22 cellular contexts compared by ENCODE assay signal in genomic region chr16:18797746-18798145, GRCh38. TPM values are rescaled to one million over a fixed set of nuclear protein-coding genes. Genes with fewer than 3 reads are reported as not detected.
A peak's percentile ranks its signal among the peaks of the same experiment; 100 is the strongest.
DNase-seq lines count a peak whose midpoint lies in the region; ATAC-seq and TF ChIP-seq lines count a peak whose summit lies in the region.
"Had no signal": no experiment of that assay in that cellular context is flagged by ENCODE, and none has a peak within 500 bp of the region (broad histone marks: within the 10 kb centered on the region; RNA-seq: fewer than 3 reads in every experiment).

No MANE protein-coding gene starts in this region.

- DNase-seq in CD4-positive, CD25-positive, alpha-beta regulatory T cell: no peak
- DNase-seq in HFFc6: no peak
- DNase-seq in activated T-helper 2 cell treated with anti-CD3 and anti-CD28 coated beads, Interferon-gamma antibody, Interleukin-2, Interleukin-4, amounts not matched to agents 10 μg/mL and 5 μg/mL and 100 μg/mL, durations not matched to agents 14 hours and 24 hours and 36 hours (ENCODE audit: low spot score): no peak
- no peak for DNase-seq in neural progenitor cell (ENCODE audit: low spot score)
- DNase-seq in GF-D8 (lab: John Stamatoyannopoulos, UW): no peak
- DNase-seq in OCI-M1 (lab: John Stamatoyannopoulos, UW): no peak
- DNase-seq: activated CD4-positive, CD25-positive, alpha-beta regulatory T cell treated with anti-CD3 and anti-CD28 coated beads, Interleukin-2, amount 50 U/mL, for 72 hours; activated naive CD8-positive, alpha-beta T cell treated with anti-CD3 and anti-CD28 coated beads, Interleukin-2, amount 50 U/mL, for 24 hours; brain microvascular endothelial cell; COR-L47; HCEC 1CT; left ventricle myocardium inferior; mucosa of descending colon; NCI-H1436 treated with DMSO at 0.1 percent for 48 hours; NCI-H748 treated with DMSO at 0.1 percent for 48 hours; SIG-M5; stimulated activated CD4-positive, alpha-beta T cell treated with anti-CD3 and anti-CD28 coated beads, Interleukin-12 subunit alpha, Interleukin-12 subunit beta, amount 100 ng/mL, for 4 hours; stomach; T1000; upper lobe of left lung had no signal

- H3K4me1 Mint-ChIP-seq in CD4-positive, CD25-positive, alpha-beta regulatory T cell: peaks cover 24 to 54% (median 41%) of the 10 kb centered on the region in 4 donors
- H3K4me1 Mint-ChIP-seq in HFFc6 (ENCODE audit: low read depth) (peaks cover 52% of the 10 kb centered on the region), neural progenitor cell (peaks cover 34% of the 10 kb centered on the region)
- peaks cover 40% of the 10 kb centered on the region for H3K4me1 Mint-ChIP-seq in activated T-helper 2 cell treated with anti-CD3 and anti-CD28 coated beads, Interferon-gamma antibody, Interleukin-2, Interleukin-4, amounts not matched to agents 10 μg/mL and 5 μg/mL and 100 μg/mL, durations not matched to agents 14 hours and 24 hours and 36 hours (ENCODE audit: low read depth)

- peaks cover 60% of the 10 kb centered on the region for H4K20me1 ChIP-seq in neural progenitor cell (ENCODE audit: low read depth)

- H3K9me3 Mint-ChIP-seq in CD4-positive, CD25-positive, alpha-beta regulatory T cell: no peaks in the 10 kb centered on the region
- H3K9me3 Mint-ChIP-seq in HFFc6 (peaks cover 8% of the 10 kb centered on the region), neural progenitor cell (no peaks in the 10 kb centered on the region)
- H3K9me3 Mint-ChIP-seq in activated T-helper 2 cell treated with anti-CD3 and anti-CD28 coated beads, Interferon-gamma antibody, Interleukin-2, Interleukin-4, amounts not matched to agents 10 μg/mL and 5 μg/mL and 100 μg/mL, durations not matched to agents 14 hours and 24 hours and 36 hours: no peaks in the 10 kb centered on the region
- H3K9me3 Mint-ChIP-seq: activated naive CD8-positive, alpha-beta T cell treated with anti-CD3 and anti-CD28 coated beads, Interleukin-2, amount 50 U/mL, for 24 hours had no signal

- peak overlapping the region in 1 of 4 donors; percentile 77 for H3K4me3 Mint-ChIP-seq in CD4-positive, CD25-positive, alpha-beta regulatory T cell
- H3K4me3 Mint-ChIP-seq in HFFc6 (peak overlapping the region; percentile 97; the same call in 1 of the 2 replicates), neural progenitor cell (no peak overlapping the region)
- H3K4me3 Mint-ChIP-seq in activated T-helper 2 cell treated with anti-CD3 and anti-CD28 coated beads, Interferon-gamma antibody, Interleukin-2, Interleukin-4, amounts not matched to agents 10 μg/mL and 5 μg/mL and 100 μg/mL, durations not matched to agents 14 hours and 24 hours and 36 hours (ENCODE audit: low read depth): no peak overlapping the region
- H3K4me3 Mint-ChIP-seq: activated naive CD8-positive, alpha-beta T cell treated with anti-CD3 and anti-CD28 coated beads, Interleukin-2, amount 50 U/mL, for 24 hours had no signal

- peak overlapping the region; percentile 92 for H3K4me2 ChIP-seq in neural progenitor cell

- no peaks in the 10 kb centered on the region for H3K27me3 Mint-ChIP-seq in CD4-positive, CD25-positive, alpha-beta regulatory T cell
- H3K27me3 Mint-ChIP-seq in HFFc6 (ENCODE audit: insufficient read depth): peaks cover 16% of the 10 kb centered on the region
- H3K27me3 Mint-ChIP-seq in activated T-helper 2 cell treated with anti-CD3 and anti-CD28 coated beads, Interferon-gamma antibody, Interleukin-2, Interleukin-4, amounts not matched to agents 10 μg/mL and 5 μg/mL and 100 μg/mL, durations not matched to agents 14 hours and 24 hours and 36 hours (ENCODE audit: low read depth): no peaks in the 10 kb centered on the region
- H3K27me3 Mint-ChIP-seq in neural progenitor cell (ENCODE audit: insufficient read depth, low read depth): peaks cover 6% of the 10 kb centered on the region

- no peaks in the 10 kb centered on the region for H3K9me3 ChIP-seq in CD4-positive, CD25-positive, alpha-beta regulatory T cell (ENCODE audit: control insufficient read depth in 2 of 2, low read length in 2 of 2)
- H3K9me3 ChIP-seq in neural progenitor cell (ENCODE audit: low read depth): no peaks in the 10 kb centered on the region
- H3K9me3 ChIP-seq: left ventricle myocardium inferior, mucosa of descending colon, stomach, upper lobe of left lung had no signal

- H3K27ac Mint-ChIP-seq in CD4-positive, CD25-positive, alpha-beta regulatory T cell: peak overlapping the region in 1 of 3 donors; percentile 0
- H3K27ac Mint-ChIP-seq in HFFc6 (no peak overlapping the region), neural progenitor cell (no peak overlapping the region)
- H3K27ac Mint-ChIP-seq in activated T-helper 2 cell treated with anti-CD3 and anti-CD28 coated beads, Interferon-gamma antibody, Interleukin-2, Interleukin-4, amounts not matched to agents 10 μg/mL and 5 μg/mL and 100 μg/mL, durations not matched to agents 14 hours and 24 hours and 36 hours: peak overlapping the region; percentile 65
- H3K27ac Mint-ChIP-seq: activated naive CD8-positive, alpha-beta T cell treated with anti-CD3 and anti-CD28 coated beads, Interleukin-2, amount 50 U/mL, for 24 hours had no signal

- no peak overlapping the region for H3K27ac ChIP-seq in CD4-positive, CD25-positive, alpha-beta regulatory T cell (ENCODE audit: insufficient read depth, low read length, poor library complexity, severe bottlenecking)
- H3K27ac ChIP-seq in neural progenitor cell: no peak overlapping the region
- H3K27ac ChIP-seq: brain microvascular endothelial cell, coronary artery, left ventricle myocardium inferior, stomach, upper lobe of left lung had no signal

- H3K4me3 ChIP-seq in CD4-positive, CD25-positive, alpha-beta regulatory T cell (ENCODE audit: low read depth, low read length): peak overlapping the region; percentile 16
- peak overlapping the region; percentile 78 for H3K4me3 ChIP-seq in neural progenitor cell
- H3K4me3 ChIP-seq: coronary artery, left ventricle myocardium inferior, mucosa of descending colon, stomach, upper lobe of left lung had no signal

- peaks cover 43% of the 10 kb centered on the region for H3K4me1 ChIP-seq in CD4-positive, CD25-positive, alpha-beta regulatory T cell (ENCODE audit: control insufficient read depth, insufficient read depth, low read length, poor library complexity, severe bottlenecking)
- peaks cover 25% of the 10 kb centered on the region for H3K4me1 ChIP-seq in neural progenitor cell

- peaks cover 43% of the 10 kb centered on the region for H3K36me3 ChIP-seq in CD4-positive, CD25-positive, alpha-beta regulatory T cell (ENCODE audit: control insufficient read depth, insufficient read depth, low read length)
- peaks cover 37% of the 10 kb centered on the region for H3K36me3 ChIP-seq in neural progenitor cell

- H3K27me3 ChIP-seq in CD4-positive, CD25-positive, alpha-beta regulatory T cell (ENCODE audit: control insufficient read depth, insufficient read depth, low read length): no peaks in the 10 kb centered on the region
- H3K27me3 ChIP-seq in neural progenitor cell: no peaks in the 10 kb centered on the region
- H3K27me3 ChIP-seq: brain microvascular endothelial cell, stomach, upper lobe of left lung had no signal

- intact Hi-C loops in activated T-helper 2 cell treated with anti-CD3 and anti-CD28 coated beads, Interferon-gamma antibody, Interleukin-2, Interleukin-4, amounts not matched to agents 10 μg/mL and 5 μg/mL and 100 μg/mL, durations not matched to agents 14 hours and 24 hours and 36 hours (cut with micrococcal nuclease): no loop called here

- H3K36me3 Mint-ChIP-seq in CD4-positive, CD25-positive, alpha-beta regulatory T cell: peaks cover 29% of the 10 kb centered on the region
- peaks cover 63% of the 10 kb centered on the region for H3K36me3 Mint-ChIP-seq in HFFc6 (ENCODE audit: low read depth)
- H3K36me3 Mint-ChIP-seq in activated T-helper 2 cell treated with anti-CD3 and anti-CD28 coated beads, Interferon-gamma antibody, Interleukin-2, Interleukin-4, amounts not matched to agents 10 μg/mL and 5 μg/mL and 100 μg/mL, durations not matched to agents 14 hours and 24 hours and 36 hours (ENCODE audit: low read depth): peaks cover 78% of the 10 kb centered on the region
- peaks cover 22% of the 10 kb centered on the region for H3K36me3 Mint-ChIP-seq in neural progenitor cell

- peaks cover 83% of the 10 kb centered on the region for H3K79me2 ChIP-seq in neural progenitor cell (ENCODE audit: low read depth)

- H3F3A ChIP-seq in neural progenitor cell (ENCODE audit: low read depth): peaks cover 51% of the 10 kb centered on the region

- no peak for ATAC-seq in CD4-positive, CD25-positive, alpha-beta regulatory T cell (ENCODE audit: low read depth in 2 of 2)
- ATAC-seq in activated CD4-positive, CD25-positive, alpha-beta regulatory T cell treated with anti-CD3 and anti-CD28 coated beads, Interleukin-2, amount 50 U/mL, for 24 hours: no peak
- ATAC-seq: activated naive CD8-positive, alpha-beta T cell treated with anti-CD3 and anti-CD28 coated beads, Interleukin-2, amount 50 U/mL, for 24 hours; mucosa of descending colon had no signal

- no peak overlapping the region for H2AFZ ChIP-seq in neural progenitor cell (replicated peaks)

- no peak overlapping the region for H3K9ac ChIP-seq in neural progenitor cell

- TF ChIP-seq CTCF in HFFc6 (IDR thresholded peaks at IDR 0.05): no peak
- no peak for TF ChIP-seq CTCF in neural progenitor cell (IDR thresholded peaks at IDR 0.05)

RNA-seq across cellular contexts. Expression of gene ARL6IP1, which starts 3.6 kb away (rescaled TPM):
- 110 TPM for total RNA-seq in CD4-positive, CD25-positive, alpha-beta regulatory T cell
- 100 to 1,000 TPM; 279 to 374 (median 304) TPM for polyA plus RNA-seq in CD4-positive, CD25-positive, alpha-beta regulatory T cell
- 100 to 1,000 TPM in 5 of 6 experiments, 10 to 100 TPM in 1; 92.4 to 163 (median 147) TPM for total RNA-seq in HFFc6 (2021; fragmentation: NEBNext Ultra II Directional; extraction: Animal tissue kit (Norgen Biotek cat#: 25700))
- 112 TPM in 2 replicates for total RNA-seq in activated T-helper 2 cell treated with anti-CD3 and anti-CD28 coated beads, Interferon-gamma antibody, Interleukin-2, Interleukin-4, amounts not matched to agents 10 μg/mL and 5 μg/mL and 100 μg/mL, durations not matched to agents 14 hours and 24 hours and 36 hours
- total RNA-seq in neural progenitor cell (ENCODE audit: low replicate concordance): 777 and 813 TPM in 2 replicates

RNA-seq across cellular contexts. Expression of gene RPS15A, which starts 7.6 kb away (rescaled TPM):
- 2,539 TPM for total RNA-seq in CD4-positive, CD25-positive, alpha-beta regulatory T cell
- 1,000 to 10,000 TPM; 2,846 to 4,681 (median 4,057) TPM for polyA plus RNA-seq in CD4-positive, CD25-positive, alpha-beta regulatory T cell
- 1,000 to 10,000 TPM; 1,092 to 1,264 (median 1,201) TPM for total RNA-seq in HFFc6 (2021; fragmentation: NEBNext Ultra II Directional; extraction: Animal tissue kit (Norgen Biotek cat#: 25700))
- total RNA-seq in activated T-helper 2 cell treated with anti-CD3 and anti-CD28 coated beads, Interferon-gamma antibody, Interleukin-2, Interleukin-4, amounts not matched to agents 10 μg/mL and 5 μg/mL and 100 μg/mL, durations not matched to agents 14 hours and 24 hours and 36 hours: 1,903 and 1,963 TPM in 2 replicates
- 3,933 and 4,863 TPM in 2 replicates for total RNA-seq in neural progenitor cell (ENCODE audit: low replicate concordance)
